8 cellular contexts compared by ENCODE assay signal in the genomic region with DNA sequence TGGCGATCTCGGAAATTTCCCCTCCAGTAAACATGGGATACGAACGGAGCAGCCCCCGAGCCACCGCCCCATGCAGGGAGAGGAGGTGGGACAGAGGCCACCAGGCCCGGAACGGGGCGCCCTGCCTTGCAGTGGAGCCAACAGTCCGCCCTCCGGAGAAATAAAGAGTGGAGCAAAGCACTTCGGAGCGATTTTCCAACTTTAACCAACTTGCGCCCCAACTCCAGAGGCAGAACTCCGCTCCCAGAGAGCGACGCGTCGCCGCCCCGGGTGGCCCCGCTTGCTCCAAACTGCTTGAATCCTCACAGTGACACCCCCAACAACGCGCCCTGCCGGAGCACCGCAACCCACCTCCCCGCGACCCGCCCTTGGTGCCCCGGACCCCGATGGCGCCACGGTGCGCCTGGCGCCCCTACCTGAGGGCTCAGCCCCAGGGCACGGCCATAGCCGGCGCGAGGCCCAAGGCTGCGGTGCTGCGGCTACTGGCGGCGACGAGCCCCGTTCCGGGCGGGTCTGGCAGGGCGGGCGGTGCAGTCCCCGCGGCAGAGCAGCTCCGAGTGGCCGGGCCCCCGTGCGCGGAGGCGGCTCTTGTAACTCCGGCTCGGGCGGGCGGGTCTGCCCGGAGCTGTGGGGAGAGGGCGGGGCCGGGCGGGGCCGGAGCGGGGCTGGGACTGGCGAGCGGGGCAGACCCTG. TPM values are rescaled to one million over a fixed set of nuclear protein-coding genes. Genes with fewer than 3 reads are reported as not detected.
DNase-seq lines count a peak whose midpoint lies in the region; ATAC-seq and TF ChIP-seq lines count a peak whose summit lies in the region.

TSS of gene AHNAK (minus strand) at position 563 of the 693 bp plus-strand sequence. CDS start 10,708 bp downstream, outside the sequence.

- peaks cover 61% of the 10 kb centered on the region for H3K4me1 Mint-ChIP-seq in nephron

- CTCF ChIA-PET in PC-9 (lab: Charles Lee) = interaction anchor here (0.6 to 1.5 kb wide), 4 partner anchors 14 to 151 kb away, joined by 3 to 9 read pairs (median 6); no protein-coding TSS in a partner anchor

- peak within 1 kb of the TSS; percentile 83 for H2AFZ ChIP-seq in PC-9

- H3K79me2 ChIP-seq in PC-9 (ENCODE audit: low read depth) = peaks cover 54% of the 10 kb centered on the region

- peak; percentile 83 for ATAC-seq in aorta (ENCODE audit: low FRiP score)

- peak within 1 kb of the TSS; percentile 98 to 100 (median 99) for H3K4me3 Mint-ChIP-seq in nephron

- peak within 1 kb of the TSS; percentile 98 for H3K4me3 ChIP-seq in PC-9
- H3K4me3 ChIP-seq in fibroblast of the aortic adventitia (ENCODE audit: low read depth, low read length) = peak within 1 kb of the TSS; percentile 93
- peak within 1 kb of the TSS; percentile 86 to 98 for H3K4me3 ChIP-seq in aorta (ENCODE audit: low read length in 2 of 2)

- H3K36me3 ChIP-seq in PC-9 (ENCODE audit: low read depth) (no peaks in the 10 kb centered on the region), aorta (ENCODE audit: control insufficient read depth in 1 of 2, insufficient read depth in 2 of 2, low read length in 1 of 2) (no peaks in the 10 kb centered on the region)

- no peak for TF ChIP-seq CTCF in PC-9 (conservative IDR thresholded peaks at IDR 0.05)
- no peak for TF ChIP-seq CTCF in fibroblast of the aortic adventitia (IDR thresholded peaks at IDR 0.05; ENCODE audit: insufficient read depth, low read length)
- no peak for TF ChIP-seq CTCF in nephron (IDR thresholded peaks at IDR 0.05; ENCODE audit: unreplicated experiment in 3 of 3)

- no peaks in the 10 kb centered on the region for H3K36me3 Mint-ChIP-seq in nephron (ENCODE audit: low read depth)

- H3K4me1 ChIP-seq in PC-9 (replicated peaks; ENCODE audit: insufficient read depth) (peaks cover 68% of the 10 kb centered on the region), aorta (ENCODE audit: control insufficient read depth in 1 of 2, insufficient read depth in 2 of 2, low read length in 2 of 2) (no peaks in the 10 kb centered on the region)

- H3K27me3 Mint-ChIP-seq in nephron (ENCODE audit: low read depth) = peaks cover 18% of the 10 kb centered on the region

- H3K9me2 ChIP-seq in PC-9 (ENCODE audit: insufficient read depth) = no peaks in the 10 kb centered on the region

- peaks cover 19% of the 10 kb centered on the region for H4K20me1 ChIP-seq in PC-9 (ENCODE audit: insufficient read depth)

- peak within 1 kb of the TSS; percentile 95 to 97 (median 97) for H3K27ac Mint-ChIP-seq in nephron

- WGBS in aorta, 2 donors = 1% methylated on average over 36 to 69 of the region's 69 CpGs

- H3K27me3 ChIP-seq in PC-9 (ENCODE audit: insufficient read depth, low read depth) = no peaks in the 10 kb centered on the region
- H3K27me3 ChIP-seq in aorta (ENCODE audit: control insufficient read depth in 1 of 2, insufficient read depth in 2 of 2, low read length in 1 of 2) = no peaks in the 10 kb centered on the region

- H3K9me3 Mint-ChIP-seq in nephron = no peaks in the 10 kb centered on the region

- peak within 1 kb of the TSS; percentile 99 for H3K4me2 ChIP-seq in PC-9

- TSS peak; percentile 64 for BruUV-seq in PC-9 (replicated peaks; lab: Mats Ljungman, UMichigan)

- TF ChIP-seq POLR2A in GM19193 (IDR thresholded peaks at IDR 0.05; ENCODE audit: extremely low read depth, insufficient read depth, insufficient read length) = peak; percentile 73

- POLR2A ChIA-PET in PC-9 (lab: Charles Lee; ENCODE audit: unreplicated experiment) = interaction anchor here (0.5 to 1.3 kb wide), 10 partner anchors 9 to 568 kb away, joined by 3 to 20 read pairs (median 4); partner anchors contain the start of gene TUT1

- no peaks in the 10 kb centered on the region for H3K9me3 ChIP-seq in PC-9 (ENCODE audit: insufficient read depth, low read depth)
- H3K9me3 ChIP-seq in aorta (ENCODE audit: control insufficient read depth, low read length) = no peaks in the 10 kb centered on the region

- DNase-seq in A172 (ENCODE audit: low spot score) = peak; percentile 36
- peak in 1 of 2 experiments; percentile 83 for DNase-seq in PC-9
- peak; percentile 90 for DNase-seq in activated effector memory CD4-positive, alpha-beta T cell treated with anti-CD3 and anti-CD28 coated beads, Interleukin-2, amount 50 U/mL, for 16 hours
- peak; percentile 50 for DNase-seq in fibroblast of the aortic adventitia (ENCODE audit: low read depth)
- peak; percentile 93 to 95 for DNase-seq in aorta
- DNase-seq in NCI-H2029 (lab: John Stamatoyannopoulos, UW) = no peak

- peak within 1 kb of the TSS; percentile 72 for H3K27ac ChIP-seq in PC-9
- H3K27ac ChIP-seq in aorta (ENCODE audit: low read depth in 1 of 2, low read length in 2 of 2) = peak within 1 kb of the TSS; percentile 64 to 98

- peaks cover 62% of the 10 kb centered on the region for H3F3A ChIP-seq in PC-9 (ENCODE audit: insufficient read depth, low read depth)

- intact Hi-C loops in PC-9 (cut with micrococcal nuclease; ENCODE audit: unreplicated experiment) = no loop called here
- intact Hi-C loops in aorta (cut with DNase I) = loop anchor here in 1 of 2 donors (5.0 kb wide), 1 partner anchor 104 kb away; no protein-coding TSS in a partner anchor

RNA-seq across cellular contexts. Expression of gene AHNAK, which starts in this region (rescaled TPM):
- total RNA-seq in A172 (2014; rRNA removed; shearing (Covaris generic)) = 298 and 391 TPM in 2 replicates
- total RNA-seq in PC-9 (2021) (632 and 734 TPM in 2 replicates), fibroblast of the aortic adventitia (ENCODE audit: low replicate concordance) (737 and 1,851 TPM in 2 replicates), aorta (1,000 to 10,000 TPM; 1,149 to 1,263 TPM)
- 100 to 1,000 TPM; 146 to 237 TPM for polyA plus RNA-seq in aorta
